In the genomic region with DNA sequence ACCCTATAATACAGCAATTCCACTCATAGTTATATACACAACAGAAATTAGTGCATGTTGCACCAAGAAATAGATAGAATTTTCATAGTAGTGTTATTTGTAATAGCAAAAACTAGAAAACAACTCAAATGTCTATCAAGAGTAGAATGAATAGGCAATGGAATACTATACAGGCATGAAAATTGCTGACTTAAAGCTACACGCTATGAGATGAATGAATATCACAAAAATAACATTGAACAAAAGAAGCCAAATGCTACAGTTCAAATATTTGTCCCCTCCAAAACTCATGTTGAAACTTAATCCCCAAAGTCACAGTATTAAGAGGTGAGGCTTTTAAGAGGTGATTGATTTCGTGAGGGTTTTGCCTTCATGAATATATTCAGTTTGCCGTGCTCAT, we compare ENCODE assay signal across 26 cellular contexts.
"Had no signal": no experiment of that assay in that cellular context is flagged by ENCODE, and none has a peak within 500 bp of the region (broad histone marks: within the 10 kb centered on the region; RNA-seq: fewer than 3 reads in every experiment).

No MANE protein-coding gene starts in this region.

- H3K9me3 ChIP-seq: stomach, suprapubic skin, testis, thoracic aorta, thyroid gland, tibial artery, transverse colon, upper lobe of left lung, upper lobe of right lung, uterus, vagina had no signal

- H3K4me1 ChIP-seq: stomach, testis, tibial artery, transverse colon, upper lobe of left lung, upper lobe of right lung, uterus, vagina had no signal

- FAIRE-seq: urothelium cell line had no signal

- H3K36me3 ChIP-seq: stomach, suprapubic skin, thoracic aorta, thyroid gland, tibial artery, transverse colon, upper lobe of left lung, upper lobe of right lung, uterus, vagina had no signal

- ATAC-seq: stimulated activated effector memory CD8-positive, alpha-beta T cell treated with anti-CD3 and anti-CD28 coated beads, Interleukin-12 subunit alpha, Interleukin-12 subunit beta, amount 100 ng/mL, for 72 hours; stimulated activated memory B cell treated with anti-CD40 and anti-IgM and Interleukin-4, amounts not matched to agents 10 μg/mL and 1 μg/mL and 100 μg/mL, for 72 hours; stimulated activated naive B cell treated with anti-CD40 and anti-IgM and Interleukin-4, amounts not matched to agents 10 μg/mL and 1 μg/mL and 100 μg/mL, for 72 hours; stimulated activated naive CD8-positive, alpha-beta T cell treated with anti-CD3 and anti-CD28 coated beads, Interleukin-15, amount 100 ng/mL, for 72 hours; stimulated activated naive CD8-positive, alpha-beta T cell treated with anti-CD3 and anti-CD28 coated beads, Interleukin-15, Interleukin-2, amounts not matched to agents 100 U/mL and 50 U/mL, for 24 hours; upper lobe of right lung had no signal

- H3K27ac ChIP-seq: stomach, suprapubic skin, testis, thoracic aorta, thyroid gland, tibial artery, tibial nerve, transverse colon, upper lobe of left lung, upper lobe of right lung, uterus, vagina had no signal

- H3K27me3 ChIP-seq: stomach, suprapubic skin, testis, thyroid gland, tibial artery, tibial nerve, transverse colon, upper lobe of left lung, upper lobe of right lung, uterus, vagina had no signal

- DNase-seq: stimulated activated CD4-positive, alpha-beta T cell treated with anti-CD3 and anti-CD28 coated beads, Interleukin-2, amount 100 ng/mL, for 48 hours; stimulated activated CD4-positive, alpha-beta T cell treated with anti-CD3 and anti-CD28 coated beads, Interleukin-4, amount 100 ng/mL, for 1 hour; stimulated activated CD4-positive, alpha-beta T cell treated with anti-CD3 and anti-CD28 coated beads, Interleukin-4, amount 100 ng/mL, for 24 hours; stimulated activated CD4-positive, alpha-beta T cell treated with anti-CD3 and anti-CD28 coated beads, Interleukin-4, amount 100 ng/mL, for 4 hours; stimulated activated CD8-positive, alpha-beta memory T cell treated with anti-CD3 and anti-CD28 coated beads, Interleukin-4, amount 100 ng/mL, for 48 hours; stimulated activated naive B cell treated with anti-CD40 and anti-IgM and Interleukin-4, amounts not matched to agents 10 μg/mL and 1 μg/mL and 100 μg/mL, for 72 hours; stimulated activated naive CD4-positive, alpha-beta T cell; stimulated activated naive CD4-positive, alpha-beta T cell treated with Interleukin-2 at 50 U/mL for 16 hours; stimulated activated naive CD8-positive, alpha-beta T cell treated with anti-CD3 and anti-CD28 coated beads, Interleukin-15, amount 100 ng/mL, for 72 hours; stimulated activated naive CD8-positive, alpha-beta T cell treated with anti-CD3 and anti-CD28 coated beads, Interleukin-15, Interleukin-2, amounts not matched to agents 100 U/mL and 50 U/mL, for 24 hours; stomach; substantia nigra; testis; thyroid gland; tibial artery; transverse colon; upper lobe of left lung; upper lobe of right lung; uterus had no signal

- H3K4me3 ChIP-seq: stomach, suprapubic skin, testis, thoracic aorta, thyroid gland, tibial artery, tibial nerve, transverse colon, upper lobe of left lung, upper lobe of right lung, uterus, vagina had no signal
